In the genomic region with DNA sequence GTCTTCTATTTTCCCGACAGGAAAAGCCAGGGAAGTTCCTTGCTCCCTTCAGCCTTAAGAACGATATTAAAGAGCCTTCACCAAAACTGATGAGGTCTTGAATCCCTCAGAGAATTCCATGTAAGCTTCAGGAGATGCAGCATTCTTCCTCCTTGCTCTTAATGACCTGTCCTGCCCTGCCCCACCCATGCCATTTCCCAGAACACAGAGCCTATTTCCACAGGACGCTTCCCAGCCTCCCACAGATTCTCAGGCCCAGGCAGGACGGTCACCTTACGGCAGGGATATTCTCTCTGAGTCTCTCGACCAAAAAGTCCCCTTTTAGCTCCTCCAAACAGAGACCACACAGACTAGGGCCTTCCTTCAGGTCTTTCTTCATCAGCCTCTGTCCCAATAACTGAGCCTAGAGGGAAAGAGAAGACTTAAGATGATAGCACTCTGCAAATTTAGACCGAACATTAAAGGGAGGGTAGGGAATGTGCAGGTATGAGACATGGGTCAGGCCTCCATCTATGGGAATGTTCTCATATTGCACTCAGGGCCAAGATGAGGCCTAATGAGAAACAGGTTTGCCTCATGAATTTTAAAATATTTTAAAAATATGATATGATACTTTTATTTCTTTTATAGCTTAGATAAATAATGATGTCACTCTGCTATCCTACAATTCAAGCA, we compare ENCODE assay signal across 16 cellular contexts.
DNase-seq lines count a peak whose midpoint lies in the region; ATAC-seq and TF ChIP-seq lines count a peak whose summit lies in the region.
"Had no signal": no experiment of that assay in that cellular context is flagged by ENCODE, and none has a peak within 500 bp of the region (broad histone marks: within the 10 kb centered on the region; RNA-seq: fewer than 3 reads in every experiment).

No MANE protein-coding gene starts in this region.

- no peak for TF ChIP-seq RAD21 in SK-N-SH (IDR thresholded peaks at IDR 0.05; ENCODE audit: low read length)

- 86% methylated on average over 7 of the region's 7 CpGs for WGBS in SK-N-SH (ENCODE audit: low lambda C conversion rate)
- WGBS in esophagus muscularis mucosa: 88% methylated on average over 7 of the region's 7 CpGs

- intact Hi-C loops in esophagus muscularis mucosa (cut with DNase I): loop anchor here (5.0 to 10.0 kb wide), 2 partner anchors 37 to 55 kb away; no protein-coding TSS in a partner anchor
- intact Hi-C loops in gastrocnemius medialis (cut with DNase I; ENCODE audit: low total_unique reads): loop anchor here (5.0 kb wide), 1 partner anchor 63 kb away; a partner anchor contains a TSS
- intact Hi-C loops in natural killer cell (cut with micrococcal nuclease): no loop called here

- peak; percentile 56 for ATAC-seq in SK-N-SH treated with all-trans-retinoic acid at 6 μM for 48 hours
- no peak for ATAC-seq in gastrocnemius medialis
- ATAC-seq in HG02763 (IDR thresholded peaks at IDR 0.05; ENCODE audit: unreplicated experiment): no peak
- no peak for ATAC-seq in natural killer cell

- H3F3A ChIP-seq in SK-N-SH (replicated peaks; ENCODE audit: insufficient read depth): no peaks in the 10 kb centered on the region

- no peak overlapping the region for H3K4me2 ChIP-seq in SK-N-SH
- H3K4me2 ChIP-seq: BLaER1 had no signal

- no peaks in the 10 kb centered on the region for H3K9me2 ChIP-seq in SK-N-SH

- no peak overlapping the region for H3K27ac Mint-ChIP-seq in natural killer cell
- H3K27ac Mint-ChIP-seq: IgD-negative memory B cell had no signal

- H3K27ac ChIP-seq in SK-N-SH (ENCODE audit: low read depth in 2 of 2, low read length in 1 of 2) (peak overlapping the region in 1 of 2 experiments; percentile 43; a peak in 1 of 4 replicates), HEK293 (ENCODE audit: extremely low read depth, low read depth, low read length) (no peak overlapping the region), esophagus muscularis mucosa (replicated peaks in 1 of 4) (peak overlapping the region; percentile 11 to 80 (median 24)), gastrocnemius medialis (peak overlapping the region in 3 of 4 donors; percentile 1 to 44 (median 10))
- H3K27ac ChIP-seq: 22Rv1, BLaER1 had no signal

- no peak overlapping the region for H2AFZ ChIP-seq in SK-N-SH (ENCODE audit: low read depth)

- H3K9me3 ChIP-seq in SK-N-SH: no peaks in the 10 kb centered on the region
- H3K9me3 ChIP-seq in HEK293 (ENCODE audit: control insufficient read depth, insufficient read depth, low read depth, low read length): no peaks in the 10 kb centered on the region
- no peaks in the 10 kb centered on the region for H3K9me3 ChIP-seq in esophagus muscularis mucosa
- no peaks in the 10 kb centered on the region for H3K9me3 ChIP-seq in gastrocnemius medialis
- H3K9me3 ChIP-seq: BLaER1 had no signal

- POLR2A ChIA-PET in SK-N-SH (lab: Yijun Ruan, JAX): no interaction called here
- POLR2A ChIA-PET in HEK293 (lab: Yijun Ruan, JAX): no interaction called here

- in situ Hi-C loops in gastrocnemius medialis (cut with MboI; ENCODE audit: low sequenced_read_pairs in 4 of 4): no loop called here

- no peak overlapping the region for H3K4me3 Mint-ChIP-seq in natural killer cell

- TF ChIP-seq POLR2A in esophagus muscularis mucosa (IDR thresholded peaks at IDR 0.05; ENCODE audit: low read depth) (no peak), gastrocnemius medialis (IDR thresholded peaks at IDR 0.05) (no peak)

- no peaks in the 10 kb centered on the region for H3K79me2 ChIP-seq in SK-N-SH (ENCODE audit: insufficient read depth)

- H3K27me3 Mint-ChIP-seq in natural killer cell (ENCODE audit: low read depth in 2 of 2): no peaks in the 10 kb centered on the region
- H3K27me3 Mint-ChIP-seq: IgD-negative memory B cell had no signal

- TF ChIP-seq CTCF in SK-N-SH (IDR thresholded peaks at IDR 0.05) (no peak), HEK293 (tag by site-specific recombination; IDR thresholded peaks at IDR 0.05) (no peak), esophagus muscularis mucosa (IDR thresholded peaks at IDR 0.05) (no peak), gastrocnemius medialis (IDR thresholded peaks at IDR 0.05 in 4 of 5, conservative IDR thresholded peaks at IDR 0.05 in 1 of 5) (no peak), natural killer cell (IDR thresholded peaks at IDR 0.05) (no peak)

- no peaks in the 10 kb centered on the region for H3K9me3 Mint-ChIP-seq in natural killer cell
- H3K9me3 Mint-ChIP-seq: IgD-negative memory B cell had no signal

- CTCF ChIA-PET in SK-N-SH (lab: Yijun Ruan, JAX): no interaction called here
- CTCF ChIA-PET in HEK293 (lab: Yijun Ruan, JAX): interaction anchor here (0.5 to 1.2 kb wide), 3 partner anchors 41 to 140 kb away, joined by 3 to 4 read pairs (median 4); no protein-coding TSS in a partner anchor

- no peaks in the 10 kb centered on the region for H3K4me1 Mint-ChIP-seq in natural killer cell

- H4K20me1 ChIP-seq in SK-N-SH (ENCODE audit: insufficient read depth): no peaks in the 10 kb centered on the region
- H4K20me1 ChIP-seq: BLaER1 had no signal

- no peak overlapping the region for H3K4me3 ChIP-seq in SK-N-SH (ENCODE audit: low read depth in 2 of 2, low read length in 1 of 2)
- no peak overlapping the region for H3K4me3 ChIP-seq in HEK293 (ENCODE audit: low read depth, low read length)
- H3K4me3 ChIP-seq in esophagus muscularis mucosa: no peak overlapping the region
- no peak overlapping the region for H3K4me3 ChIP-seq in gastrocnemius medialis
- H3K4me3 ChIP-seq: BLaER1 had no signal

- H3K36me3 Mint-ChIP-seq in natural killer cell: no peaks in the 10 kb centered on the region

- no peak for DNase-seq in SK-N-SH
- no peak for DNase-seq in esophagus muscularis mucosa (ENCODE audit: extremely low spot score)
- no peak for DNase-seq in gastrocnemius medialis
- no peak for DNase-seq in NK-92 (lab: John Stamatoyannopoulos, UW; ENCODE audit: unreplicated experiment)
- DNase-seq in natural killer cell: no peak
- DNase-seq: NCI-H1417, NCI-H1930, NCI-H2171 treated with DMSO at 0.1 percent for 48 hours, NCI-H510A treated with DMSO at 0.1 percent for 48 hours, RPMI8226 had no signal

- TF ChIP-seq EP300 in SK-N-SH (IDR thresholded peaks at IDR 0.05; ENCODE audit: borderline replicate concordance in 1 of 2, low read depth in 1 of 2, low read length in 1 of 2) (no peak), esophagus muscularis mucosa (IDR thresholded peaks at IDR 0.05) (no peak)

- no peak overlapping the region for H3K9ac ChIP-seq in SK-N-SH
- H3K9ac ChIP-seq: BLaER1 had no signal

- H3K27me3 ChIP-seq in SK-N-SH (ENCODE audit: insufficient read depth): no peaks in the 10 kb centered on the region
- no peaks in the 10 kb centered on the region for H3K27me3 ChIP-seq in esophagus muscularis mucosa
- no peaks in the 10 kb centered on the region for H3K27me3 ChIP-seq in gastrocnemius medialis
- H3K27me3 ChIP-seq: BLaER1 had no signal

- H3K4me1 ChIP-seq in SK-N-SH (ENCODE audit: control insufficient read depth in 1 of 2, insufficient read depth in 2 of 2, low read depth in 1 of 2, low read length in 1 of 2) (peaks cover 0 to 2% of the 10 kb centered on the region in 2 experiments; a peak in 2 of 4 replicates), HEK293 (ENCODE audit: control insufficient read depth, insufficient read depth, low read length) (peaks cover 19% of the 10 kb centered on the region), esophagus muscularis mucosa (peaks cover 48 to 63% (median 56%) of the 10 kb centered on the region in 4 donors), gastrocnemius medialis (no peaks in the 10 kb centered on the region)
- H3K4me1 ChIP-seq: BLaER1 had no signal

- H3K36me3 ChIP-seq in SK-N-SH (replicated peaks in 1 of 2; ENCODE audit: control insufficient read depth in 1 of 2, insufficient read depth in 2 of 2, low read length in 1 of 2) (no peaks in the 10 kb centered on the region), HEK293 (ENCODE audit: control insufficient read depth in 2 of 2, insufficient read depth in 1 of 2, low read length in 2 of 2) (no peaks in the 10 kb centered on the region), esophagus muscularis mucosa (no peaks in the 10 kb centered on the region), gastrocnemius medialis (no peaks in the 10 kb centered on the region)
- H3K36me3 ChIP-seq: BLaER1 had no signal

TF ChIP-seq in SK-N-SH treated with all-trans-retinoic acid at 6 μM for 48 hours, 23 proteins besides CTCF, POLR2A, EP300 and RAD21 (continues in another document):
- TF ChIP-seq SNAI2 (CRISPR knock-in tag; IDR thresholded peaks at IDR 0.05): no peak

TF ChIP-seq in SK-N-SH, 30 proteins besides CTCF, POLR2A, EP300 and RAD21:
- no peak for TF ChIP-seq SMC3 (IDR thresholded peaks at IDR 0.05; ENCODE audit: low read depth, low read length)
- TF ChIP-seq MEF2A (IDR thresholded peaks at IDR 0.05; ENCODE audit: borderline replicate concordance, low read depth): no peak
- TF ChIP-seq, protein P1, sequence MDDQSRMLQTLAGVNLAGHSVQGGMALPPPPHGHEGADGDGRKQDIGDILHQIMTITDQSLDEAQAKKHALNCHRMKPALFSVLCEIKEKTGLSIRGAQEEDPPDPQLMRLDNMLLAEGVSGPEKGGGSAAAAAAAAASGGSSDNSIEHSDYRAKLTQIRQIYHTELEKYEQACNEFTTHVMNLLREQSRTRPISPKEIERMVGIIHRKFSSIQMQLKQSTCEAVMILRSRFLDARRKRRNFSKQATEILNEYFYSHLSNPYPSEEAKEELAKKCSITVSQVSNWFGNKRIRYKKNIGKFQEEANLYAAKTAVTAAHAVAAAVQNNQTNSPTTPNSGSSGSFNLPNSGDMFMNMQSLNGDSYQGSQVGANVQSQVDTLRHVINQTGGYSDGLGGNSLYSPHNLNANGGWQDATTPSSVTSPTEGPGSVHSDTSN (IDR thresholded peaks at IDR 0.05): no peak
- no peak for TF ChIP-seq GATA2 (CRISPR knock-in tag; IDR thresholded peaks at IDR 0.05)
- TF ChIP-seq FOXM1 (IDR thresholded peaks at IDR 0.05; ENCODE audit: low read depth): no peak
TF ChIP-seq in SK-N-SH: peak in this region for 0.

TF ChIP-seq in HEK293, 187 proteins besides CTCF, POLR2A, EP300 and RAD21:
- TF ChIP-seq ZNF600 (tag by site-specific recombination; IDR thresholded peaks at IDR 0.05): 0 out of 2 replicates have a peak, but pooled peaks have one; percentile 17
- no peak for TF ChIP-seq ZNF501 (tag by site-specific recombination; IDR thresholded peaks at IDR 0.05)
